8 cellular contexts compared by ENCODE assay signal in genomic region chr17:80832266-80832676, GRCh38.
DNase-seq lines count a peak whose midpoint lies in the region; TF ChIP-seq lines count a peak whose summit lies in the region.

No MANE protein-coding gene starts in this region.

- H3K36me3 ChIP-seq in NT2/D1 (ENCODE audit: insufficient read depth, insufficient read length, low read length) (no peaks in the 10 kb centered on the region), subcutaneous abdominal adipose tissue (ENCODE audit: control insufficient read depth in 5 of 5, insufficient read depth in 5 of 5, low read length in 5 of 5) (peaks cover 0 to 19% (median 7%) of the 10 kb centered on the region in 5 donors)

- no peaks in the 10 kb centered on the region for H3K27me3 Mint-ChIP-seq in T-helper 2 cell treated with Interferon-gamma antibody and Interleukin-4, amounts not matched to agents 5 μg/mL and 100 μg/mL, for 36 hours (ENCODE audit: low read depth)

- H3K36me3 Mint-ChIP-seq in T-helper 2 cell treated with Interferon-gamma antibody and Interleukin-4, amounts not matched to agents 5 μg/mL and 100 μg/mL, for 36 hours (ENCODE audit: low read depth) = peaks cover 35% of the 10 kb centered on the region

- no peaks in the 10 kb centered on the region for H3K9me3 Mint-ChIP-seq in T-helper 2 cell treated with Interferon-gamma antibody and Interleukin-4, amounts not matched to agents 5 μg/mL and 100 μg/mL, for 36 hours

- H3K4me1 ChIP-seq in NT2/D1 (ENCODE audit: insufficient read depth, insufficient read length) = peaks cover 23% of the 10 kb centered on the region
- H3K4me1 ChIP-seq in subcutaneous abdominal adipose tissue (ENCODE audit: control insufficient read depth in 5 of 5, insufficient read depth in 5 of 5, low read length in 5 of 5) = peaks cover 4 to 29% (median 24%) of the 10 kb centered on the region in 5 donors

- no peak for TF ChIP-seq POLR2A in lower leg skin (IDR thresholded peaks at IDR 0.05)

- peak overlapping the region; percentile 94 for H3K27ac Mint-ChIP-seq in T-helper 2 cell treated with Interferon-gamma antibody and Interleukin-4, amounts not matched to agents 5 μg/mL and 100 μg/mL, for 36 hours

- intact Hi-C loops in lower leg skin (cut with DNase I; ENCODE audit: low total_unique reads) = no loop called here

- H3K4me3 Mint-ChIP-seq in T-helper 2 cell treated with Interferon-gamma antibody and Interleukin-4, amounts not matched to agents 5 μg/mL and 100 μg/mL, for 36 hours = peak overlapping the region; percentile 83

- 76 to 80% methylated on average over 12 of the region's 12 CpGs for WGBS in lower leg skin, 2 donors

- H3K4me3 ChIP-seq in NT2/D1 (ENCODE audit: insufficient read length, low read depth) = peak overlapping the region; percentile 19
- peak overlapping the region; percentile 63 for H3K4me3 ChIP-seq in choroid plexus epithelial cell (ENCODE audit: low read depth, low read length)
- H3K4me3 ChIP-seq in lower leg skin (ENCODE audit: low read depth, poor library complexity, severe bottlenecking) = peak overlapping the region; percentile 0
- peak overlapping the region; percentile 50 to 70 (median 59) for H3K4me3 ChIP-seq in subcutaneous abdominal adipose tissue (ENCODE audit: low read depth in 1 of 5, low read length in 5 of 5)

- peak overlapping the region; percentile 46 for H3K9ac ChIP-seq in NT2/D1 (ENCODE audit: insufficient read length, low read depth)
- peak overlapping the region in 3 of 5 donors; percentile 57 to 77 (median 76) for H3K9ac ChIP-seq in subcutaneous abdominal adipose tissue (ENCODE audit: low read length in 5 of 5)

- peak overlapping the region; percentile 79 for H3K27ac ChIP-seq in subcutaneous abdominal adipose tissue (ENCODE audit: low read depth, low read length)

- peaks cover 53% of the 10 kb centered on the region for H3K4me1 Mint-ChIP-seq in T-helper 2 cell treated with Interferon-gamma antibody and Interleukin-4, amounts not matched to agents 5 μg/mL and 100 μg/mL, for 36 hours (ENCODE audit: low read depth)

- TF ChIP-seq CTCF in choroid plexus epithelial cell (conservative IDR thresholded peaks at IDR 0.05; ENCODE audit: low read depth, low read length) (no peak), lower leg skin (IDR thresholded peaks at IDR 0.05) (no peak)

- peaks cover 16% of the 10 kb centered on the region for H3K27me3 ChIP-seq in NT2/D1 (ENCODE audit: insufficient read depth, insufficient read length)
- no peaks in the 10 kb centered on the region for H3K27me3 ChIP-seq in subcutaneous abdominal adipose tissue (ENCODE audit: control insufficient read depth in 5 of 5, insufficient read depth in 4 of 5, low read length in 5 of 5)

- no peak for DNase-seq in T-helper 2 cell treated with Interferon-gamma antibody and Interleukin-4, amounts not matched to agents 5 μg/mL and 100 μg/mL, for 36 hours (ENCODE audit: low spot score)
- DNase-seq in T-helper 2 cell = no peak
- peak; percentile 27 for DNase-seq in NT2/D1 (ENCODE audit: low read depth, low spot score)
- peak; percentile 80 for DNase-seq in choroid plexus epithelial cell (ENCODE audit: low read depth)
- no peak for DNase-seq in lower leg skin (ENCODE audit: low spot score in 2 of 2)
- DNase-seq in activated gamma-delta T cell treated with Interleukin-2 at 50 U/mL for 16 hours = no peak
- no peak for DNase-seq in stimulated activated CD4-positive, alpha-beta T cell treated with anti-CD3 and anti-CD28 coated beads, Interleukin-4, amount 100 ng/mL, for 4 hours

- no peaks in the 10 kb centered on the region for H3K9me3 ChIP-seq in NT2/D1 (ENCODE audit: insufficient read depth, low read length)
- no peaks in the 10 kb centered on the region for H3K9me3 ChIP-seq in subcutaneous abdominal adipose tissue (ENCODE audit: control insufficient read depth in 5 of 5, low read length in 5 of 5)

Comparison
In these comparisons a context has a peak if more than half of its experiments do, and no peak if none do; other contexts are left out.
1. DNase-seq: peak in NT2/D1 (single experiment) and choroid plexus epithelial cell (single experiment); none in T-helper 2 cell treated with Interferon-gamma antibody and Interleukin-4, amounts not matched to agents 5 μg/mL and 100 μg/mL, for 36 hours (single experiment), T-helper 2 cell (0 of 5), lower leg skin (0 of 2), activated gamma-delta T cell treated with Interleukin-2 at 50 U/mL for 16 hours (single experiment) and stimulated activated CD4-positive, alpha-beta T cell treated with anti-CD3 and anti-CD28 coated beads, Interleukin-4, amount 100 ng/mL, for 4 hours (0 of 2).
2. H3K4me3 ChIP-seq: peak in every context shown above with its lines; median percentile 63 in choroid plexus epithelial cell; 59 in subcutaneous abdominal adipose tissue; 19 in NT2/D1; 0 in lower leg skin.